In the genomic region with DNA sequence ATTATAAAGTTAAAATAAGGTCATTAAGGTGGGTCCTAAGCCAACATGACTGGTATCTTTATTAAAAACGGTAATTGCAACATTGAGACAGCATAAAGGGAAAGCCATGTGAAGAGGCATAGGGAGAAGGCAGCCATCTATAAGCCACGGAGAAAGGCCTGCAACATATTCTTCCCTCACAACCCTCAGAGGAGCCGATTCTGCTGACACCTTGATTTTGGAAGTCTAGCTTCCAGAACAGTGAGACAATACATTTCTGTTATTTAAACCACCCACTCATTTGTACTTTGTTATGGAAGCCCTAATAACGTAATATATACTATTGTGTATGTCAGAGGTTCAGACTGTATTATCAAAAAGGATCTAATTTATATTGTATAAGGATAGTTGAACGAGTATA, we compare ENCODE assay signal across 28 cellular contexts.
"Had no signal": no experiment of that assay in that cellular context is flagged by ENCODE, and none has a peak within 500 bp of the region (broad histone marks: within the 10 kb centered on the region; RNA-seq: fewer than 3 reads in every experiment).

No MANE protein-coding gene starts in this region.

- H3K4me3 ChIP-seq: neural progenitor cell, ovary, psoas muscle, skin epidermis, smooth muscle cell, spleen, suprapubic skin, testis, tibial artery, transverse colon, upper lobe of right lung, uterus had no signal

- DNase-seq: natural killer cell; occipital lobe; ovary; posterior cingulate gyrus; psoas muscle; right cardiac atrium; spleen; stimulated activated CD4-positive, alpha-beta T cell treated with anti-CD3 and anti-CD28 coated beads, Interleukin-12 subunit alpha, Interleukin-12 subunit beta, amount 100 ng/mL, for 4 hours; stimulated activated CD4-positive, alpha-beta T cell treated with anti-CD3 and anti-CD28 coated beads, Interleukin-1b, Interleukin-23, amount 100 ng/mL, for 48 hours; stimulated activated CD4-positive, alpha-beta T cell treated with anti-CD3 and anti-CD28 coated beads, Interleukin-4, amount 100 ng/mL, for 1 hour; stimulated activated CD4-positive, alpha-beta T cell treated with anti-CD3 and anti-CD28 coated beads, Interleukin-4, amount 100 ng/mL, for 4 hours; stimulated activated CD8-positive, alpha-beta memory T cell treated with anti-CD3 and anti-CD28 coated beads, Interleukin-4, amount 100 ng/mL, for 48 hours; stimulated activated naive CD4-positive, alpha-beta T cell; stimulated activated naive CD8-positive, alpha-beta T cell treated with anti-CD3 and anti-CD28 coated beads, Interleukin-15, amount 100 ng/mL, for 72 hours; stimulated activated naive CD8-positive, alpha-beta T cell treated with anti-CD3 and anti-CD28 coated beads, Interleukin-15, Interleukin-2, amounts not matched to agents 100 U/mL and 50 U/mL, for 24 hours; substantia nigra; testis; tibial artery; transverse colon; upper lobe of right lung; uterus had no signal

- H3K79me2 ChIP-seq: parathyroid adenoma had no signal

- H3K9ac ChIP-seq: neural progenitor cell, parathyroid adenoma had no signal

- H3K27me3 ChIP-seq: neural progenitor cell, ovary, suprapubic skin, testis, tibial artery, transverse colon, upper lobe of right lung, uterus had no signal

- H2AFZ ChIP-seq: neural progenitor cell, parathyroid adenoma had no signal

- H3K36me3 ChIP-seq: neural progenitor cell, ovary, spleen, suprapubic skin, tibial artery, transverse colon, upper lobe of right lung, uterus had no signal

- H3K4me1 ChIP-seq: neural progenitor cell, parathyroid adenoma, psoas muscle, spleen, suprapubic skin, testis, tibial artery, transverse colon, upper lobe of right lung, uterus had no signal

- H3K9me3 ChIP-seq: ovary, psoas muscle, spleen, suprapubic skin, testis, tibial artery, transverse colon, upper lobe of right lung, uterus had no signal

- H3K4me2 ChIP-seq: neural progenitor cell, smooth muscle cell had no signal

- H3K27ac ChIP-seq: neural progenitor cell, ovary, parathyroid adenoma, psoas muscle, skin epidermis, spleen, suprapubic skin, testis, tibial artery, transverse colon, upper lobe of right lung, uterus had no signal

- ATAC-seq: natural killer cell; psoas muscle; right cardiac atrium; sciatic nerve; stimulated activated memory B cell treated with anti-CD40 and anti-IgM and Interleukin-4, amounts not matched to agents 10 μg/mL and 1 μg/mL and 100 μg/mL, for 72 hours; stimulated activated naive CD8-positive, alpha-beta T cell treated with anti-CD3 and anti-CD28 coated beads, Interleukin-15, amount 100 ng/mL, for 72 hours; stimulated activated naive CD8-positive, alpha-beta T cell treated with anti-CD3 and anti-CD28 coated beads, Interleukin-15, Interleukin-2, amounts not matched to agents 100 U/mL and 50 U/mL, for 24 hours; upper lobe of right lung had no signal
